1 cellular context compared by ENCODE assay signal in genomic region chr19:10685210-10685609, GRCh38.
TF ChIP-seq lines count a peak whose summit lies in the region.

No MANE protein-coding gene starts in this region.

TF ChIP-seq in HCT116, 20 proteins besides CTCF, POLR2A, EP300 and RAD21 (continued from another document):
- TF ChIP-seq, protein P1, sequence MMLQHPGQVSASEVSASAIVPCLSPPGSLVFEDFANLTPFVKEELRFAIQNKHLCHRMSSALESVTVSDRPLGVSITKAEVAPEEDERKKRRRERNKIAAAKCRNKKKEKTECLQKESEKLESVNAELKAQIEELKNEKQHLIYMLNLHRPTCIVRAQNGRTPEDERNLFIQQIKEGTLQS (IDR thresholded peaks at IDR 0.05): no peak
